Comparison of ENCODE assay signal across 8 cellular contexts in the genomic region with DNA sequence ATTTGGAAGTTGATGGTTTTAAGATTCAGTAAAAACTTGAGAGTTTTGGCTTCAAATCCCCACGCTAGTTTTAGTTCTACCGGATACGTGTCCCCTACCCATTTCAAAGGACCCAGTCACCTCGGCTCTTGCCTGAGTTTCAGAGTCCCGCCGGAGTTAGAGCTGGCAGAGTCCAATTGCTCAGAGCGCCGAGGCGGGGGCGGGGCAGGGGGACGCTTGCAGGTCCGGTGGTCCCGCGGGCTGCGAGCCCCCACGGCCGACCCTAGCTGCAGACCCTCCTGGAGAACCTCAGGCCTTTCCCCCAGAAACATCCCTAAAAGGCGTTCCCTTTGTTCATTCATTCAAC. TPM values are rescaled to one million over a fixed set of nuclear protein-coding genes. Genes with fewer than 3 reads are reported as not detected.
DNase-seq lines count a peak whose midpoint lies in the region; TF ChIP-seq lines count a peak whose summit lies in the region.

No MANE protein-coding gene starts in this region.

- DNase-seq in GM20000 (ENCODE audit: low spot score) (peak; percentile 20), HuH-7.5 (ENCODE audit: low spot score) (peak; percentile 10), WERI-Rb-1 (peak; percentile 82), chondrocyte (ENCODE audit: low spot score) (no peak), lower leg skin (ENCODE audit: low spot score in 2 of 2) (peak in 1 of 2 donors; percentile 88), SHP77 treated with DMSO at 0.1 percent for 48 hours (lab: John Stamatoyannopoulos, UW) (no peak)
- DNase-seq in stimulated activated CD4-positive, alpha-beta T cell treated with anti-CD3 and anti-CD28 coated beads, TNF-alpha, amount 100 ng/mL, for 24 hours (ENCODE audit: low read depth in 3 of 3) = peak in 2 of 3 experiments; percentile 6 to 41

- no peaks in the 10 kb centered on the region for H4K20me1 ChIP-seq in BLaER1

- H3K9me3 ChIP-seq in BLaER1 (no peaks in the 10 kb centered on the region; the same call in 1 of the 2 replicates), WERI-Rb-1 (ENCODE audit: severe bottlenecking) (no peaks in the 10 kb centered on the region)

- peak overlapping the region; percentile 91 for H3K4me3 Mint-ChIP-seq in chondrocyte (ENCODE audit: unreplicated experiment)

- peak overlapping the region; percentile 94 for H3K27ac Mint-ChIP-seq in chondrocyte (ENCODE audit: unreplicated experiment)

- no peak for TF ChIP-seq POLR2A in lower leg skin (IDR thresholded peaks at IDR 0.05)

- peak overlapping the region; percentile 82 for H3K4me2 ChIP-seq in BLaER1

- H3K36me3 Mint-ChIP-seq in chondrocyte (ENCODE audit: low read depth) = peaks cover 3% of the 10 kb centered on the region

- H3K4me1 Mint-ChIP-seq in chondrocyte (ENCODE audit: low read depth) = peaks cover 31% of the 10 kb centered on the region

- no peaks in the 10 kb centered on the region for H3K36me3 ChIP-seq in BLaER1
- H3K36me3 ChIP-seq in WERI-Rb-1 = peaks cover 18% of the 10 kb centered on the region

- H3K27me3 Mint-ChIP-seq in chondrocyte (ENCODE audit: low read depth) = no peaks in the 10 kb centered on the region

- H3K4me1 ChIP-seq in BLaER1 = peaks cover 38% of the 10 kb centered on the region

- peak overlapping the region; percentile 85 for H3K9ac ChIP-seq in BLaER1

- WGBS in lower leg skin, 2 donors = 1 to 2% methylated on average over 18 of the region's 18 CpGs

- H3K27ac ChIP-seq in BLaER1 = peak overlapping the region; percentile 91
- H3K27ac ChIP-seq in WERI-Rb-1 = peak overlapping the region; percentile 93

- intact Hi-C loops in lower leg skin (cut with DNase I; ENCODE audit: low total_unique reads) = no loop called here

- H3K4me3 ChIP-seq in BLaER1 (peak overlapping the region; percentile 75), WERI-Rb-1 (ENCODE audit: low read depth, low read length) (peak overlapping the region; percentile 79), lower leg skin (ENCODE audit: low read depth, poor library complexity, severe bottlenecking) (peak overlapping the region; percentile 54)

- H3K27me3 ChIP-seq in BLaER1 (no peaks in the 10 kb centered on the region), WERI-Rb-1 (ENCODE audit: insufficient read depth, low read depth, severe bottlenecking) (no peaks in the 10 kb centered on the region)

- H3K9me3 Mint-ChIP-seq in chondrocyte (ENCODE audit: low read depth) = no peaks in the 10 kb centered on the region

- TF ChIP-seq CTCF in GM20000 (IDR thresholded peaks at IDR 0.05; ENCODE audit: extremely low read depth, missing control alignments) (no peak), WERI-Rb-1 (IDR thresholded peaks at IDR 0.05; ENCODE audit: low read depth, low read length) (no peak), chondrocyte (IDR thresholded peaks at IDR 0.05) (no peak), lower leg skin (IDR thresholded peaks at IDR 0.05) (no peak)

RNA-seq across cellular contexts. Expression of a gene that starts 0.8 kb away (rescaled TPM):
- total RNA-seq in chondrocyte (28.7 to 55.3 TPM (median 33.1 TPM) in 3 replicates), lower leg skin (10 to 100 TPM; 27.7 to 30.9 (median 29.3) TPM)

RNA-seq across cellular contexts. Expression of a gene that starts 56.3 kb away (rescaled TPM):
- total RNA-seq in chondrocyte (24.5 to 29.0 TPM (median 25.3 TPM) in 3 replicates), lower leg skin (10 to 100 TPM; 16.9 to 21.4 (median 18.4) TPM)

Comparison
In these comparisons a context has a peak if more than half of its experiments do, and no peak if none do; other contexts are left out.
1. DNase-seq: peak in GM20000 (single experiment), HuH-7.5 (single experiment), WERI-Rb-1 (single experiment) and stimulated activated CD4-positive, alpha-beta T cell treated with anti-CD3 and anti-CD28 coated beads, TNF-alpha, amount 100 ng/mL, for 24 hours (2 of 3); none in chondrocyte (single experiment) and SHP77 treated with DMSO at 0.1 percent for 48 hours (single experiment).
2. Peak in every context shown above with its lines, with median percentiles within 50 percentile points of each other: H3K4me3 ChIP-seq.